11 cellular contexts compared by ENCODE assay signal in the genomic region with DNA sequence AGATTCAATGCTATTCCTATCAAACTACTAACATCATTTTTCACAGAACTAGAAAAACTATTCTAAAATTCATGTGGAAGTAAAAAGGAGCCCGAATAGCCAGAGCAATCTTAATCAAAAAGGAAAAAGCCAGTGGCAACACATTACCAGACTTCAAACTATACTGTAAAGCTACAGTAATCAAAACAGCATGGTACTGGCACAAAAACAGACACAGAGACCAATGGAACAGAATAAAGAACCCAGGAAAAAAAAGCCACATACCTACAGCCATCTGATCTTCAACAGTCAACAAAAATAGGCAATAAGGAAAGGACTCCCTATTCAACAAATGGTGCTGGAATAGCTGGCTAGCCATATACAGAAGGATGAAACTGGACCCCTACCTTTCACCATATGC. TPM values are rescaled to one million over a fixed set of nuclear protein-coding genes. Genes with fewer than 3 reads are reported as not detected.
"Had no signal": no experiment of that assay in that cellular context is flagged by ENCODE, and none has a peak within 500 bp of the region (broad histone marks: within the 10 kb centered on the region; RNA-seq: fewer than 3 reads in every experiment).

No MANE protein-coding gene starts in this region.

- H3K27ac ChIP-seq: GM23248 had no signal

- DNase-seq: GM23248, GOT3, H7, H9, HCEC 1CT, HFFc6 had no signal

- H3K36me3 ChIP-seq: HAP-1 had no signal

- H3K4me2 ChIP-seq: GM23338 had no signal

- H2AFZ ChIP-seq: GM23248, GM23338 had no signal

- FAIRE-seq: H1, H54 had no signal

- H3K4me3 ChIP-seq: GM23248, GM23338, HAP-1 had no signal

- H3K9me3 ChIP-seq: HAP-1 had no signal

- H3K9ac ChIP-seq: GM23248 had no signal

- ATAC-seq: GM23338, HCT116 had no signal

- H3K4me1 ChIP-seq: HAP-1 had no signal

RNA-seq across cellular contexts. Expression of a gene that starts 10.4 kb away (rescaled TPM):
- total RNA-seq: GM23248 had no signal
- polyA plus RNA-seq: GM23248 had no signal
